Comparison of ENCODE assay signal across 13 cellular contexts in the genomic region with DNA sequence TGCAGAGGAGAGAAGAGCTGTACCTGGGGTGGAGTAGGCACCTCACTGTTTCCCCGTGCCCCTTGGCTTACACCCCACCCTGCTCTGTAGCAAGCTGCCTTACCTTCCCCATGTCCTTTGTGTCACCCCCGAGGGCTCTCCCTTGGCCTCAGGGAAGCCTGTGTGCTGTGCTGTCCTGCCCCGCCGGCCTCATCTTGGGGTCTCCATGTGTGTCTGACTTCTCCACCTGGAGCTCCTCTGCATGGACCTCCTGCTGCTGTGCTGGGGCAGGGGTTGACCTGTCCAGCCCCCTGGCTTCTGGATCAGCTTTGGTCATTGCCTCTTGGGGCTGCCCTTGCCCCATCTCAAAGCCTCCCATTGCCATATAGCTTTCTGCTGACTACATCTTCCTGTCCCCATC. TPM values are rescaled to one million over a fixed set of nuclear protein-coding genes. Genes with fewer than 3 reads are reported as not detected.
DNase-seq lines count a peak whose midpoint lies in the region; TF ChIP-seq lines count a peak whose summit lies in the region.
"Had no signal": no experiment of that assay in that cellular context is flagged by ENCODE, and none has a peak within 500 bp of the region (broad histone marks: within the 10 kb centered on the region; RNA-seq: fewer than 3 reads in every experiment).

No MANE protein-coding gene starts in this region.

- H3K14ac ChIP-seq in neuronal stem cell (ENCODE audit: low read length) = no peak overlapping the region

- no peaks in the 10 kb centered on the region for H3K9me3 ChIP-seq in breast epithelium
- no peaks in the 10 kb centered on the region for H3K9me3 ChIP-seq in neuronal stem cell (replicated peaks in 1 of 2; ENCODE audit: control insufficient read depth in 2 of 2, insufficient read depth in 1 of 2, low read depth in 1 of 2, low read length in 2 of 2)
- H3K9me3 ChIP-seq in uterus = no peaks in the 10 kb centered on the region

- H4K8ac ChIP-seq in neuronal stem cell (ENCODE audit: low read depth, low read length) = no peak overlapping the region

- H3K9ac ChIP-seq in neuronal stem cell (ENCODE audit: low read depth, low read length, poor library complexity) = no peak overlapping the region

- TF ChIP-seq POLR2A in breast epithelium (IDR thresholded peaks at IDR 0.05) (no peak), uterus (IDR thresholded peaks at IDR 0.05) (no peak)

- H3K4me2 ChIP-seq in neuronal stem cell (ENCODE audit: insufficient read depth, low read length, poor library complexity, severe bottlenecking) = no peak overlapping the region

- CTCF ChIA-PET in MCF 10A (lab: Yijun Ruan, JAX) = interaction anchor here (0.6 to 8.3 kb wide), 45 partner anchors 9 to 1511 kb away, joined by 3 to 191 read pairs (median 4); a partner anchor contains a TSS

- H3K27ac Mint-ChIP-seq in MCF 10A (ENCODE audit: low read depth, unreplicated experiment) (no peak overlapping the region), brain (peak overlapping the region in 3 of 5 experiments; percentile 8 to 47 (median 24)), progenitor cell of endocrine pancreas (no peak overlapping the region)
- H3K27ac Mint-ChIP-seq: CD4-positive, alpha-beta memory T cell had no signal

- DNase-seq in breast epithelium (ENCODE audit: low spot score in 2 of 2) (no peak), MCF 10A (ENCODE audit: unreplicated experiment) (no peak), neuronal stem cell (ENCODE audit: low spot score) (no peak), substantia nigra (lab: John Stamatoyannopoulos, UW) (peak in 1 of 49 donors; percentile 2), progenitor cell of endocrine pancreas (ENCODE audit: low spot score, unreplicated experiment) (no peak), activated gamma-delta T cell (lab: John Stamatoyannopoulos, UW) (no peak), uterus (no peak)
- DNase-seq: ACHN; CD4-positive, alpha-beta memory T cell; DMS153; DMS79 treated with DMSO at 0.1 percent for 48 hours; EL had no signal

- H3K27me3 ChIP-seq in breast epithelium = peaks cover 0 to 2% of the 10 kb centered on the region in 2 donors
- H3K27me3 ChIP-seq in neuronal stem cell (ENCODE audit: control insufficient read depth in 3 of 3, insufficient read depth in 3 of 3, low read depth in 1 of 3, low read length in 3 of 3) = peaks cover 0 to 4% (median 0%) of the 10 kb centered on the region in 3 experiments
- no peaks in the 10 kb centered on the region for H3K27me3 ChIP-seq in uterus

- no peak overlapping the region for H4K91ac ChIP-seq in neuronal stem cell (ENCODE audit: low read depth, low read length, poor library complexity)

- H3K18ac ChIP-seq in neuronal stem cell (ENCODE audit: low read length) = no peak overlapping the region

- no CpG with 5 or more reads among the region's 4 CpGs for WGBS in neuronal stem cell (ENCODE audit: extremely low coverage in 2 of 2, insufficient read length in 2 of 2, insufficient replicate concordance in 1 of 2), 2 donors

- no peak overlapping the region for H3K4ac ChIP-seq in neuronal stem cell (ENCODE audit: low read length)

- no TSS peak for BruUV-seq in MCF 10A (replicated peaks; lab: Mats Ljungman, UMichigan)

- H3K9me3 Mint-ChIP-seq in MCF 10A (ENCODE audit: unreplicated experiment) (no peaks in the 10 kb centered on the region), brain (no peaks in the 10 kb centered on the region), progenitor cell of endocrine pancreas (ENCODE audit: low read depth) (no peaks in the 10 kb centered on the region)

- H3K23ac ChIP-seq in neuronal stem cell (ENCODE audit: low read depth, low read length, poor library complexity) = no peak overlapping the region

- H2AK5ac ChIP-seq in neuronal stem cell (ENCODE audit: low read depth, low read length) = peak overlapping the region; percentile 59

- no peak overlapping the region for H2AFZ ChIP-seq in neuronal stem cell (ENCODE audit: low read length)

- peaks cover 5% of the 10 kb centered on the region for H3K4me1 Mint-ChIP-seq in MCF 10A (ENCODE audit: insufficient read depth, unreplicated experiment)
- H3K4me1 Mint-ChIP-seq in brain = peaks cover 28% of the 10 kb centered on the region
- no peaks in the 10 kb centered on the region for H3K4me1 Mint-ChIP-seq in progenitor cell of endocrine pancreas (ENCODE audit: low read depth)
- H3K4me1 Mint-ChIP-seq: CD4-positive, alpha-beta memory T cell had no signal

- POLR2A ChIA-PET in MCF 10A (lab: Yijun Ruan, JAX) = interaction anchor here (1.4 to 2.1 kb wide), 2 partner anchors 120 to 163 kb away, joined by 4 to 21 read pairs; a partner anchor contains a TSS

- H3K4me1 ChIP-seq in breast epithelium (no peaks in the 10 kb centered on the region), neuronal stem cell (ENCODE audit: control insufficient read depth in 2 of 2, insufficient read depth in 1 of 2, low read depth in 1 of 2, low read length in 2 of 2) (no peaks in the 10 kb centered on the region), uterus (no peaks in the 10 kb centered on the region)

- H2BK120ac ChIP-seq in neuronal stem cell (ENCODE audit: low read depth, low read length) = no peak overlapping the region

- no peaks in the 10 kb centered on the region for H3K79me1 ChIP-seq in neuronal stem cell (ENCODE audit: low read depth, low read length)

- intact Hi-C loops in breast epithelium (cut with DNase I; ENCODE audit: low total_unique reads) (no loop called here), MCF 10A (cut with micrococcal nuclease) (no loop called here), uterus (cut with DNase I; ENCODE audit: low total_unique reads) (no loop called here)

- peak overlapping the region; percentile 51 for H2BK15ac ChIP-seq in neuronal stem cell (ENCODE audit: low read length)

- H3K4me3 Mint-ChIP-seq in MCF 10A (ENCODE audit: unreplicated experiment) (no peak overlapping the region), brain (no peak overlapping the region), progenitor cell of endocrine pancreas (ENCODE audit: low read depth) (no peak overlapping the region)
- H3K4me3 Mint-ChIP-seq: CD4-positive, alpha-beta memory T cell had no signal

- no peak overlapping the region for H2BK12ac ChIP-seq in neuronal stem cell (ENCODE audit: low read length)

- no peak overlapping the region for H2BK5ac ChIP-seq in neuronal stem cell (ENCODE audit: low read length)

- H3K27ac ChIP-seq in breast epithelium (peak overlapping the region; percentile 15 to 63), neuronal stem cell (replicated peaks; ENCODE audit: low read length) (no peak overlapping the region), substantia nigra (ENCODE audit: low read depth, low read length, poor library complexity, severe bottlenecking) (peak overlapping the region; percentile 39), uterus (no peak overlapping the region)

- TF ChIP-seq CTCF in breast epithelium (IDR thresholded peaks at IDR 0.05) (no peak), MCF 10A (IDR thresholded peaks at IDR 0.05; ENCODE audit: unreplicated experiment) (no peak), brain (conservative IDR thresholded peaks at IDR 0.05) (no peak), progenitor cell of endocrine pancreas (IDR thresholded peaks at IDR 0.05; ENCODE audit: unreplicated experiment) (no peak), uterus (IDR thresholded peaks at IDR 0.05) (no peak)

- H3K36me3 Mint-ChIP-seq in MCF 10A (ENCODE audit: insufficient read depth, unreplicated experiment) (peaks cover 6% of the 10 kb centered on the region), brain (no peaks in the 10 kb centered on the region), progenitor cell of endocrine pancreas (ENCODE audit: insufficient read depth) (no peaks in the 10 kb centered on the region)
- H3K36me3 Mint-ChIP-seq: CD4-positive, alpha-beta memory T cell had no signal

- H3K4me3 ChIP-seq in breast epithelium (no peak overlapping the region), neuronal stem cell (ENCODE audit: low read length in 2 of 2) (no peak overlapping the region), uterus (no peak overlapping the region)

- H3K27me3 Mint-ChIP-seq in MCF 10A (ENCODE audit: insufficient read depth, unreplicated experiment) = no peaks in the 10 kb centered on the region
- no peaks in the 10 kb centered on the region for H3K27me3 Mint-ChIP-seq in brain
- H3K27me3 Mint-ChIP-seq in progenitor cell of endocrine pancreas = peaks cover 3% of the 10 kb centered on the region
- H3K27me3 Mint-ChIP-seq: CD4-positive, alpha-beta memory T cell had no signal

- H3K36me3 ChIP-seq in breast epithelium (no peaks in the 10 kb centered on the region), neuronal stem cell (replicated peaks in 1 of 2; ENCODE audit: control insufficient read depth in 2 of 2, insufficient read depth in 2 of 2, low read length in 2 of 2) (no peaks in the 10 kb centered on the region), uterus (no peaks in the 10 kb centered on the region)

RNA-seq across cellular contexts. Expression of a gene that starts 59.8 kb away (rescaled TPM):
- total RNA-seq in breast epithelium = 1 to 10 TPM in 2 of 3 donors, under 1 TPM in 1; 0.96 to 4.6 (median 4.4) TPM
- 276 and 338 TPM in 2 replicates for total RNA-seq in MCF 10A (2022)
- 11.2 TPM for polyA plus RNA-seq in brain (ENCODE audit: insufficient read depth, low read depth, low replicate concordance)
- polyA plus RNA-seq in neuronal stem cell (2013, experiment 1 of 2) = 2.3 TPM
- 2.1 TPM for polyA plus RNA-seq in neuronal stem cell (2013, experiment 2 of 2)
- 8.3 and 9.5 TPM in 2 replicates for total RNA-seq in progenitor cell of endocrine pancreas
- 1 to 10 TPM in 3 of 4 donors, not detected in 1; 3.3 to 7.7 (median 4.6) TPM for total RNA-seq in uterus

Comparison
In these comparisons a context has a peak if more than half of its experiments do, and no peak if none do; other contexts are left out.
1. RNA of a gene that starts 59.8 kb away (total RNA-seq): 276 to 338 TPM in MCF 10A; 8.3 to 9.5 TPM in progenitor cell of endocrine pancreas, 3.3 to 7.7 TPM in uterus and 0.96 to 4.6 TPM in breast epithelium; every median in the first group is over 10 times any median in the second.
2. H3K27ac ChIP-seq: peak in breast epithelium (2 of 2) and substantia nigra (single experiment); none in neuronal stem cell (single experiment) and uterus (0 of 2).
3. H3K27ac Mint-ChIP-seq: peak in brain (3 of 5); none in MCF 10A (single experiment) and progenitor cell of endocrine pancreas (single experiment).